ENCODE assay signal across 1 cellular context in genomic region chr19:37719111-37719926, GRCh38.
TF ChIP-seq lines count a peak whose summit lies in the region.

TSS of gene ZNF607 (minus strand) at chr19:37719761. CDS start at chr19:37711618, 8,143 bp downstream.

TF ChIP-seq in K562, 482 proteins besides CTCF, POLR2A, EP300 and RAD21 (continued from another document):
- no peak for TF ChIP-seq ZNF395 (CRISPR knock-in tag; IDR thresholded peaks at IDR 0.05)
- TF ChIP-seq RB1 (IDR thresholded peaks at IDR 0.05; ENCODE audit: low read depth) = no peak; the same call in 1 of the 2 replicates
- 0 out of 2 replicates have a peak, but pooled peaks have one; percentile 9 for TF ChIP-seq ESRRA (IDR thresholded peaks at IDR 0.05; ENCODE audit: borderline replicate concordance, low read depth)
